18 cellular contexts compared by ENCODE assay signal in the genomic region with DNA sequence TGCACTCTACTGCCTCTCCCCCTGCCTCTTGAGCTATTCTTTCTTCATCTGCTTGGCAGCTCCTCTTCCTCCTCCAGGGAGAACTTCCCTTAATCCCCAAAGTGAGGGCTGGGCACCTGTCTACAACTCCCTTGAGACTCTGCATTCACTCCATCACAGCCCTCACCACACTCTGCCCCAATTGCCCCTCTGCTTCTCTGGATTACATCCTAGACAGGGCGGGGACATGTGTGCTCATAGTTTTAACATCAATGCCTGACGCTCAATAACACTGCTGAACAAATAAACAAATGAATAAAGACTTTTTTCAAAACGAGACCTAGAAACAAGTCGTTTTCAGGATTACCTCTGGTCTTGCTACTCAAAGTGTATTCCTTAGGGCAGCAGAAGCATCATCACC.
"Had no signal": no experiment of that assay in that cellular context is flagged by ENCODE, and none has a peak within 500 bp of the region (broad histone marks: within the 10 kb centered on the region; RNA-seq: fewer than 3 reads in every experiment).

No MANE protein-coding gene starts in this region.

- DNase-seq: activated CD4-positive, alpha-beta T cell treated with anti-CD3 and anti-CD28 coated beads, Interleukin-2, amount 10 ng/mL, durations not matched to agents 7 days and 5 days; activated gamma-delta T cell treated with Interleukin-2 at 50 U/mL for 16 hours; amniotic stem cell; body of pancreas; caudate nucleus; colonic mucosa; foreskin fibroblast; glutamatergic neuron; hypothalamus; midbrain; ovary; stimulated activated CD4-positive, alpha-beta T cell treated with anti-CD3 and anti-CD28 coated beads, Interleukin-12 subunit alpha, Interleukin-12 subunit beta, amount 100 ng/mL, for 4 hours; T-helper 9 cell; tibial artery had no signal

- H3K4me1 ChIP-seq: body of pancreas, colonic mucosa, neural progenitor cell, tibial artery, vagina had no signal

- H3K9me3 ChIP-seq: body of pancreas, colonic mucosa, ovary, tibial artery, vagina had no signal

- ATAC-seq: body of pancreas; esophagus mucosa; stimulated activated effector memory CD8-positive, alpha-beta T cell treated with anti-CD3 and anti-CD28 coated beads, Interleukin-12 subunit alpha, Interleukin-12 subunit beta, amount 100 ng/mL, for 72 hours had no signal

- H3K27ac ChIP-seq: body of pancreas, colonic mucosa, neural progenitor cell, ovary, tibial artery, vagina had no signal

- H3K36me3 ChIP-seq: colonic mucosa, neural progenitor cell, ovary had no signal

- H3K27me3 ChIP-seq: body of pancreas, colonic mucosa, neural progenitor cell, ovary, tibial artery, vagina had no signal

- H3K4me3 ChIP-seq: body of pancreas, colonic mucosa, neural progenitor cell, ovary, tibial artery, vagina had no signal
